Comparison of ENCODE assay signal across 8 cellular contexts in the genomic region with DNA sequence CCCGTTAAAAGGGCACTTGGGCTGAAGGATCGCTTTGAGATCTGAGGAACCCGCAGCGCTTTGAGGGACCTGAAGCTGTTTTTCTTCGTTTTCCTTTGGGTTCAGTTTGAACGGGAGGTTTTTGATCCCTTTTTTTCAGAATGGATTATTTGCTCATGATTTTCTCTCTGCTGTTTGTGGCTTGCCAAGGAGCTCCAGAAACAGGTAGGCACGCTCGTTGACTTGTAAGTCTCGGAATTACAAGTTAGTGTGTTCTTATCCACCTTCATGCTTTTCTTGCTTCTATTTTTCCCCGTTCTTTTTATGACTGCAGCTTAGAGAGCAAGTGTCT. TPM values are rescaled to one million over a fixed set of nuclear protein-coding genes. Genes with fewer than 3 reads are reported as not detected.
DNase-seq lines count a peak whose midpoint lies in the region; FAIRE-seq and TF ChIP-seq lines count a peak whose summit lies in the region.

No MANE protein-coding gene starts in this region.

- H3K4me3 ChIP-seq in GM12864 (ENCODE audit: low read depth, low read length) (peak overlapping the region; percentile 69), HUES6 (ENCODE audit: low read depth, low read length) (peak overlapping the region; percentile 68), dorsolateral prefrontal cortex (peak overlapping the region; percentile 26 to 74 (median 53)), neutrophil (ENCODE audit: low read depth in 1 of 2, low read length in 1 of 2) (peak overlapping the region; percentile 65 to 68)

- H3K27me3 ChIP-seq in HUES6 (ENCODE audit: control insufficient read depth, insufficient read depth, low read length), result peaks cover 26% of the 10 kb centered on the region
- peaks cover 0 to 30% (median 12%) of the 10 kb centered on the region in 45 donors for H3K27me3 ChIP-seq in dorsolateral prefrontal cortex
- H3K27me3 ChIP-seq in neutrophil, result peaks cover 40% of the 10 kb centered on the region

- no peak for FAIRE-seq in D721Med (lab: Jason Lieb, UNC)

- H3K4me1 ChIP-seq in HUES6 (ENCODE audit: control insufficient read depth, insufficient read depth, low read length) (peaks cover 24% of the 10 kb centered on the region), neutrophil (ENCODE audit: control insufficient read depth in 1 of 2, insufficient read depth in 1 of 2, low read depth in 1 of 2, low read length in 1 of 2) (peaks cover 20 to 23% of the 10 kb centered on the region in 2 experiments)

- H3K27ac ChIP-seq in HUES6 (ENCODE audit: low read depth, low read length), result no peak overlapping the region
- peak overlapping the region in 12 of 59 donors; percentile 2 to 64 (median 35) for H3K27ac ChIP-seq in dorsolateral prefrontal cortex
- peak overlapping the region; percentile 78 for H3K27ac ChIP-seq in neutrophil

- H3K36me3 ChIP-seq in HUES6 (ENCODE audit: control insufficient read depth, insufficient read depth, low read length) (no peaks in the 10 kb centered on the region; the same call in 1 of the 2 replicates), neutrophil (no peaks in the 10 kb centered on the region)

- intact Hi-C loops in dorsolateral prefrontal cortex (cut with DNase I), result loop anchor here in 1 of 2 donors (5.0 kb wide), 1 partner anchor 317 kb away; no protein-coding TSS in a partner anchor

- CTCF ChIA-PET in HEK293T (lab: Yijun Ruan, JAX), result interaction anchor here (0.6 to 4.5 kb wide), 15 partner anchors 8 to 707 kb away, joined by 3 to 53 read pairs (median 6); no protein-coding TSS in a partner anchor

- TF ChIP-seq CTCF in GM12864 (IDR thresholded peaks at IDR 0.05; ENCODE audit: low read depth, low read length, missing control alignments) (no peak), dorsolateral prefrontal cortex (IDR thresholded peaks at IDR 0.05 in 54 of 56, conservative IDR thresholded peaks at IDR 0.05 in 2 of 56; ENCODE audit: low read depth in 1 of 56, partially characterized antibody in 56 of 56) (peak in 11 of 56 donors; percentile 0 to 41 (median 2)), neutrophil (IDR thresholded peaks at IDR 0.05) (no peak), D721Med (IDR thresholded peaks at IDR 0.05; ENCODE audit: insufficient read depth, missing control alignments) (no peak)

- H3K9me3 ChIP-seq in HUES6 (ENCODE audit: control insufficient read depth, insufficient read depth, low read depth, low read length) (no peaks in the 10 kb centered on the region), neutrophil (no peaks in the 10 kb centered on the region)

- no peak for DNase-seq in GM12864 (ENCODE audit: low read depth)
- DNase-seq in dorsolateral prefrontal cortex, result no peak
- DNase-seq in activated gamma-delta T cell (lab: John Stamatoyannopoulos, UW), result no peak
- no peak for DNase-seq in HEK293T (ENCODE audit: extremely low spot score)
- no peak for DNase-seq in D721Med (ENCODE audit: insufficient read length, low spot score)
- no peak for DNase-seq in putamen (ENCODE audit: low spot score)

- peak overlapping the region; percentile 66 for H3K9ac ChIP-seq in HUES6 (ENCODE audit: low read length)

- POLR2A ChIA-PET in HEK293T (lab: Yijun Ruan, JAX), result no interaction called here

TF ChIP-seq in HEK293T, 16 proteins besides CTCF, POLR2A, EP300 and RAD21:
- TF ChIP-seq SP1 (IDR thresholded peaks at IDR 0.05), result no peak
- TF ChIP-seq SUZ12 (IDR thresholded peaks at IDR 0.05), result no peak
- no peak for TF ChIP-seq ELF4 (IDR thresholded peaks at IDR 0.05)
- no peak for TF ChIP-seq FOXK2 (IDR thresholded peaks at IDR 0.05)
- TF ChIP-seq TARDBP (IDR thresholded peaks at IDR 0.05), result no peak
- no peak for TF ChIP-seq NFRKB (IDR thresholded peaks at IDR 0.05)
- no peak for TF ChIP-seq ARNT (IDR thresholded peaks at IDR 0.05)
- TF ChIP-seq FOXA1 (IDR thresholded peaks at IDR 0.05), result no peak
- no peak for TF ChIP-seq FOXM1 (IDR thresholded peaks at IDR 0.05; ENCODE audit: borderline replicate concordance)
TF ChIP-seq in HEK293T: peak in this region for 0.

RNA-seq across cellular contexts. Expression of gene EDN1, which starts 0.3 kb away (rescaled TPM):
- total RNA-seq in dorsolateral prefrontal cortex, result 10 to 100 TPM in 56 of 120 experiments, 1 to 10 TPM in 64; 3.0 to 39.8 (median 9.7) TPM
